In the genomic region with DNA sequence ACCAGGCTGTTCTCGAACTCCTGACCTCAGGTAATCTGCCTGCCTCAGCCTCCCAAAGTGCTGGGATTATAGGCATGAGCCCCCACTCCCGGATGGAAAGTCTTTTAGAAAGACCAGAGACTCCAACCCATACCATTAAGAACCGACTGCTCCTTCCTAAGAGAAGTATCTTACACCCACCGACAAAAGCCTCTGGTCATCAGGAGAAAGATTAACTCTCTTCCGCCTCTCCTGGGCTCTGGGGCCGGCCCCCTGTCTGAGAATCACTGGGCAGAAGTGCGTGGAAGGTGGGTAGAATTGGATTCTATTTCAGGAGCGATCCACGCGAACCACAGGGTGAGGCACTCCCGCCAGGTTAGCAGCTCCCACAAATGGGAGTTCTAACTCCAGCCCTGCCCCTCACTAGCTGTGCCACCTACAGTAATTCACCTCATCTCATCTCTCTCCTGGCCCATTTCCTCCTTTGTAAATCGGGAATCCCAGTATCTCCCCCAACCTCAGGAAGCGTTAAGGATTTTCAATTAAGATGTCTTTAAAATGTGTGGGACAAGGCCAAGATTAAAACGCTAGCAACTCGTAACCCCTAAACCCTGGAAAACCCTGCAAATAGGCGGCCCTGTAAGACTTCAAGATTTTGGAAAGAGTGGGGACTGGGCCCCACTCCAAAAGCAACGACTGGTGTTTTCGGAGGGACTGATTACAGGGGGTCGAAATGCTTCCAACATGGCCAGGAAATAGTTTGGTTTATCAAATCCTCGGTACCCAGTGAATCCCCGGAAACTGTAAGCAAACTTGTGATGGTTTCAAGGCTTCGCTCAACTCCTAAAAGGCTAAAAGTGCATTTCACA, we compare ENCODE assay signal across 2 cellular contexts.
TF ChIP-seq lines count a peak whose summit lies in the region.

No MANE protein-coding gene starts in this region.

TF ChIP-seq in K562, 482 proteins besides CTCF, POLR2A, EP300 and RAD21 (continues in another document):
- TF ChIP-seq ESRRB (CRISPR knock-in tag; IDR thresholded peaks at IDR 0.05; ENCODE audit: borderline replicate concordance) (no peak), KDM5B (IDR thresholded peaks at IDR 0.05; ENCODE audit: insufficient replicate concordance, low read depth, low read length) (peak; percentile 37), NFATC3 (IDR thresholded peaks at IDR 0.05) (0 out of 2 replicates have a peak, but pooled peaks have one; percentile 41), STAG1 (CRISPR knock-in tag; IDR thresholded peaks at IDR 0.05; ENCODE audit: borderline replicate concordance) (0 out of 2 replicates have a peak, but pooled peaks have one; percentile 25), THRAP3 (IDR thresholded peaks at IDR 0.05; ENCODE audit: borderline replicate concordance) (no peak), GTF2A2 (tag; IDR thresholded peaks at IDR 0.05) (no peak), ARNT (IDR thresholded peaks at IDR 0.05) (peak; percentile 50 to 58; a peak in 1 of 4 replicates), SREBF2 (CRISPR knock-in tag; IDR thresholded peaks at IDR 0.05) (0 out of 2 replicates have a peak, but pooled peaks have one; percentile 31), SIN3A (IDR thresholded peaks at IDR 0.05; ENCODE audit: borderline replicate concordance in 2 of 2, control insufficient read depth in 1 of 2, low read depth in 2 of 2, low read length in 2 of 2) (peak in 1 of 2 experiments; percentile 19; a peak in 1 of 4 replicates), ZNF589 (CRISPR knock-in tag; IDR thresholded peaks at IDR 0.05; ENCODE audit: low read depth) (no peak), NUFIP1 (IDR thresholded peaks at IDR 0.05; ENCODE audit: partially characterized antibody) (no peak), ZFX (CRISPR knock-in tag; IDR thresholded peaks at IDR 0.05) (no peak), DPF2 (IDR thresholded peaks at IDR 0.05) (0 out of 2 replicates have a peak, but pooled peaks have one; percentile 65)
- TF ChIP-seq, protein P1, sequence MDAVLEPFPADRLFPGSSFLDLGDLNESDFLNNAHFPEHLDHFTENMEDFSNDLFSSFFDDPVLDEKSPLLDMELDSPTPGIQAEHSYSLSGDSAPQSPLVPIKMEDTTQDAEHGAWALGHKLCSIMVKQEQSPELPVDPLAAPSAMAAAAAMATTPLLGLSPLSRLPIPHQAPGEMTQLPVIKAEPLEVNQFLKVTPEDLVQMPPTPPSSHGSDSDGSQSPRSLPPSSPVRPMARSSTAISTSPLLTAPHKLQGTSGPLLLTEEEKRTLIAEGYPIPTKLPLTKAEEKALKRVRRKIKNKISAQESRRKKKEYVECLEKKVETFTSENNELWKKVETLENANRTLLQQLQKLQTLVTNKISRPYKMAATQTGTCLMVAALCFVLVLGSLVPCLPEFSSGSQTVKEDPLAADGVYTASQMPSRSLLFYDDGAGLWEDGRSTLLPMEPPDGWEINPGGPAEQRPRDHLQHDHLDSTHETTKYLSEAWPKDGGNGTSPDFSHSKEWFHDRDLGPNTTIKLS (IDR thresholded peaks at IDR 0.05; ENCODE audit: borderline replicate concordance, low read depth): no peak
- TF ChIP-seq, protein P2, sequence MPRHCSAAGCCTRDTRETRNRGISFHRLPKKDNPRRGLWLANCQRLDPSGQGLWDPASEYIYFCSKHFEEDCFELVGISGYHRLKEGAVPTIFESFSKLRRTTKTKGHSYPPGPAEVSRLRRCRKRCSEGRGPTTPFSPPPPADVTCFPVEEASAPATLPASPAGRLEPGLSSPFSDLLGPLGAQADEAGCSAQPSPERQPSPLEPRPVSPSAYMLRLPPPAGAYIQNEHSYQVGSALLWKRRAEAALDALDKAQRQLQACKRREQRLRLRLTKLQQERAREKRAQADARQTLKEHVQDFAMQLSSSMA (CRISPR knock-in tag; IDR thresholded peaks at IDR 0.05): 0 out of 2 replicates have a peak, but pooled peaks have one; percentile 12

TF ChIP-seq in HEK293T, 16 proteins besides CTCF, POLR2A, EP300 and RAD21:
- TF ChIP-seq ZNF384 (IDR thresholded peaks at IDR 0.05) (no peak), SUZ12 (IDR thresholded peaks at IDR 0.05) (no peak), BHLHE40 (IDR thresholded peaks at IDR 0.05; ENCODE audit: borderline replicate concordance) (no peak), FOXK2 (IDR thresholded peaks at IDR 0.05) (no peak), FOXM1 (IDR thresholded peaks at IDR 0.05; ENCODE audit: borderline replicate concordance) (no peak), L3MBTL2 (conservative IDR thresholded peaks at IDR 0.05) (no peak), LEF1 (IDR thresholded peaks at IDR 0.05; ENCODE audit: borderline replicate concordance) (no peak), FOXA1 (IDR thresholded peaks at IDR 0.05) (no peak)
- TF ChIP-seq, protein P3, sequence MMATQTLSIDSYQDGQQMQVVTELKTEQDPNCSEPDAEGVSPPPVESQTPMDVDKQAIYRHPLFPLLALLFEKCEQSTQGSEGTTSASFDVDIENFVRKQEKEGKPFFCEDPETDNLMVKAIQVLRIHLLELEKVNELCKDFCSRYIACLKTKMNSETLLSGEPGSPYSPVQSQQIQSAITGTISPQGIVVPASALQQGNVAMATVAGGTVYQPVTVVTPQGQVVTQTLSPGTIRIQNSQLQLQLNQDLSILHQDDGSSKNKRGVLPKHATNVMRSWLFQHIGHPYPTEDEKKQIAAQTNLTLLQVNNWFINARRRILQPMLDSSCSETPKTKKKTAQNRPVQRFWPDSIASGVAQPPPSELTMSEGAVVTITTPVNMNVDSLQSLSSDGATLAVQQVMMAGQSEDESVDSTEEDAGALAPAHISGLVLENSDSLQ (IDR thresholded peaks at IDR 0.05): no peak
